ENCODE assay signal across 10 cellular contexts in the genomic region with DNA sequence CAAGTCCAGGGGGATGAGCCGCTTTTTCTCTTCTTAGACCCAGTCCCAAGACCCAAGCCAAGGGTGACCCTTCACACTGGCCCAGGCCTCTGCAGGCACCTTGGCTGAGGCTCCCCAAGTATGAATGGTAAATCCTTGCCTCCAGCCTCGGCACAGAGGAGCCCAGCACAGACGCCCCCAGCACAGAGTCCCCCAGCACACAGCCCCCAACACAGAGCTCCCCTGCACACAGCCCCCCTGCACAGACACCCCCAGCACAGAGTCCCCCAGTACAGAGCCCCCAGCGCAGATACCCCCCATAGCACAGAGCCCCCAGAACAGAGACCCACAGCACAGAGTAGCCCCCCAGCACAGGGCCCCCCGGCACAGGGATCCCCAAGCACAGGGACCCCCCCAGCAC. TPM values are rescaled to one million over a fixed set of nuclear protein-coding genes. Genes with fewer than 3 reads are reported as not detected.
A peak's percentile ranks its signal among the peaks of the same experiment; 100 is the strongest.
DNase-seq lines count a peak whose midpoint lies in the region; ATAC-seq and TF ChIP-seq lines count a peak whose summit lies in the region.
"Had no signal": no experiment of that assay in that cellular context is flagged by ENCODE, and none has a peak within 500 bp of the region (broad histone marks: within the 10 kb centered on the region; RNA-seq: fewer than 3 reads in every experiment).

No MANE protein-coding gene starts in this region.

- H3K9me3 ChIP-seq in T-helper 17 cell (ENCODE audit: control insufficient read depth, low read length, poor library complexity, severe bottlenecking), result no peaks in the 10 kb centered on the region
- no peaks in the 10 kb centered on the region for H3K9me3 ChIP-seq in stomach smooth muscle (ENCODE audit: control insufficient read depth in 2 of 2, low read length in 2 of 2)

- H3K4me3 ChIP-seq in stomach smooth muscle (ENCODE audit: low read length in 2 of 2), result no peak overlapping the region

- H3K9me3 Mint-ChIP-seq in activated naive CD4-positive, alpha-beta T cell treated with anti-CD3 and anti-CD28 coated beads, Interleukin-2, amount 10 ng/mL, durations not matched to agents 7 days and 5 days, result no peaks in the 10 kb centered on the region
- peaks cover 11% of the 10 kb centered on the region for H3K9me3 Mint-ChIP-seq in glutamatergic neuron (ENCODE audit: unreplicated experiment)
- H3K9me3 Mint-ChIP-seq: activated T-cell treated with anti-CD3 and anti-CD28 coated beads, Interleukin-2, amount 50 U/mL, for 24 hours had no signal

- no peak for ATAC-seq in T-helper 17 cell
- ATAC-seq in HG03442 (IDR thresholded peaks at IDR 0.05; ENCODE audit: unreplicated experiment), result no peak
- ATAC-seq in HG03520 (IDR thresholded peaks at IDR 0.05; ENCODE audit: unreplicated experiment), result no peak
- ATAC-seq in GM18520 (IDR thresholded peaks at IDR 0.05; ENCODE audit: unreplicated experiment), result no peak

- no peak overlapping the region for H3K9ac ChIP-seq in stomach smooth muscle (ENCODE audit: low read length in 2 of 2)

- no peaks in the 10 kb centered on the region for H3K27me3 ChIP-seq in stomach smooth muscle (ENCODE audit: control insufficient read depth in 1 of 2, insufficient read depth in 2 of 2, low read length in 2 of 2)

- H3K27me3 Mint-ChIP-seq in activated naive CD4-positive, alpha-beta T cell treated with anti-CD3 and anti-CD28 coated beads, Interleukin-2, amount 10 ng/mL, durations not matched to agents 7 days and 5 days, result peaks cover 7% of the 10 kb centered on the region
- H3K27me3 Mint-ChIP-seq in T-helper 17 cell (peaks cover 7% of the 10 kb centered on the region), glutamatergic neuron (ENCODE audit: unreplicated experiment) (peaks cover 7% of the 10 kb centered on the region)
- H3K27me3 Mint-ChIP-seq: activated T-cell treated with anti-CD3 and anti-CD28 coated beads, Interleukin-2, amount 50 U/mL, for 24 hours had no signal

- peak overlapping the region; percentile 83 for H3K27ac ChIP-seq in stomach smooth muscle (ENCODE audit: low read length)

- H3K4me3 Mint-ChIP-seq in activated naive CD4-positive, alpha-beta T cell treated with anti-CD3 and anti-CD28 coated beads, Interleukin-2, amount 10 ng/mL, durations not matched to agents 7 days and 5 days, result peak overlapping the region; percentile 44
- H3K4me3 Mint-ChIP-seq in T-helper 17 cell (peak overlapping the region; percentile 71), glutamatergic neuron (ENCODE audit: unreplicated experiment) (peak overlapping the region; percentile 79)

- peaks cover 3% of the 10 kb centered on the region for H3K36me3 Mint-ChIP-seq in activated naive CD4-positive, alpha-beta T cell treated with anti-CD3 and anti-CD28 coated beads, Interleukin-2, amount 10 ng/mL, durations not matched to agents 7 days and 5 days
- peaks cover 2% of the 10 kb centered on the region for H3K36me3 Mint-ChIP-seq in T-helper 17 cell (ENCODE audit: low read depth)
- H3K36me3 Mint-ChIP-seq in glutamatergic neuron (ENCODE audit: unreplicated experiment), result no peaks in the 10 kb centered on the region

- CTCF ChIA-PET in activated naive CD4-positive, alpha-beta T cell treated with anti-CD3 and anti-CD28 coated beads, Interleukin-2, amount 10 ng/mL, durations not matched to agents 7 days and 5 days (lab: Charles Lee), result no interaction called here

- no peak for DNase-seq in activated naive CD4-positive, alpha-beta T cell treated with anti-CD3 and anti-CD28 coated beads, Interleukin-2, amount 10 ng/mL, durations not matched to agents 7 days and 5 days
- no peak for DNase-seq in activated naive CD4-positive, alpha-beta T cell (lab: John Stamatoyannopoulos, UW)
- DNase-seq in T-helper 17 cell, result no peak
- DNase-seq in glutamatergic neuron, result no peak
- DNase-seq: activated T-cell treated with anti-CD3 and anti-CD28 coated beads, Interleukin-2, amount 50 U/mL, for 24 hours; NCI-H1694 had no signal

- peaks cover 32% of the 10 kb centered on the region for H3K4me1 ChIP-seq in stomach smooth muscle (ENCODE audit: control insufficient read depth, insufficient read depth, low read length)

- H3K36me3 ChIP-seq in stomach smooth muscle (ENCODE audit: control insufficient read depth in 2 of 2, insufficient read depth in 2 of 2, low read length in 2 of 2), result no peaks in the 10 kb centered on the region

- peaks cover 16% of the 10 kb centered on the region for H3K4me1 Mint-ChIP-seq in activated naive CD4-positive, alpha-beta T cell treated with anti-CD3 and anti-CD28 coated beads, Interleukin-2, amount 10 ng/mL, durations not matched to agents 7 days and 5 days
- peaks cover 16% of the 10 kb centered on the region for H3K4me1 Mint-ChIP-seq in T-helper 17 cell
- peaks cover 2% of the 10 kb centered on the region for H3K4me1 Mint-ChIP-seq in glutamatergic neuron (ENCODE audit: low read depth, unreplicated experiment)

- H3K27ac Mint-ChIP-seq in activated naive CD4-positive, alpha-beta T cell treated with anti-CD3 and anti-CD28 coated beads, Interleukin-2, amount 10 ng/mL, durations not matched to agents 7 days and 5 days, result no peak overlapping the region
- no peak overlapping the region for H3K27ac Mint-ChIP-seq in T-helper 17 cell
- H3K27ac Mint-ChIP-seq in glutamatergic neuron (ENCODE audit: unreplicated experiment), result no peak overlapping the region
- H3K27ac Mint-ChIP-seq: activated T-cell treated with anti-CD3 and anti-CD28 coated beads, Interleukin-2, amount 50 U/mL, for 24 hours had no signal

- no peak for TF ChIP-seq CTCF in glutamatergic neuron (IDR thresholded peaks at IDR 0.05; ENCODE audit: partially characterized antibody, unreplicated experiment)

RNA-seq across cellular contexts. Expression of gene MCRIP2, which starts 1.0 kb away (rescaled TPM):
- total RNA-seq in T-helper 17 cell, result 10 to 100 TPM; 15.7 to 17.1 TPM
- 16.6 TPM for total RNA-seq in glutamatergic neuron (ENCODE audit: unreplicated experiment)

RNA-seq across cellular contexts. Expression of gene METTL26, which starts 4.5 kb away (rescaled TPM):
- total RNA-seq in T-helper 17 cell (10 to 100 TPM; 39.2 to 40.4 TPM), glutamatergic neuron (ENCODE audit: unreplicated experiment) (63.6 TPM)

RNA-seq across cellular contexts. Expression of gene WDR90, which starts 8.6 kb away (rescaled TPM):
- 10 to 100 TPM; 11.1 to 15.3 TPM for total RNA-seq in T-helper 17 cell
- 24.6 TPM for total RNA-seq in glutamatergic neuron (ENCODE audit: unreplicated experiment)

RNA-seq across cellular contexts. Expression of gene WFIKKN1, which starts 9.8 kb away (rescaled TPM):
- total RNA-seq in T-helper 17 cell (under 1 TPM; 0.10 to 0.18 TPM), glutamatergic neuron (ENCODE audit: unreplicated experiment) (61.9 TPM)

RNA-seq across cellular contexts. Expression of gene RHOT2, which starts 27.3 kb away (rescaled TPM):
- 100 to 1,000 TPM; 190 to 203 TPM for total RNA-seq in T-helper 17 cell
- total RNA-seq in glutamatergic neuron (ENCODE audit: unreplicated experiment), result 208 TPM
